In the genomic region with DNA sequence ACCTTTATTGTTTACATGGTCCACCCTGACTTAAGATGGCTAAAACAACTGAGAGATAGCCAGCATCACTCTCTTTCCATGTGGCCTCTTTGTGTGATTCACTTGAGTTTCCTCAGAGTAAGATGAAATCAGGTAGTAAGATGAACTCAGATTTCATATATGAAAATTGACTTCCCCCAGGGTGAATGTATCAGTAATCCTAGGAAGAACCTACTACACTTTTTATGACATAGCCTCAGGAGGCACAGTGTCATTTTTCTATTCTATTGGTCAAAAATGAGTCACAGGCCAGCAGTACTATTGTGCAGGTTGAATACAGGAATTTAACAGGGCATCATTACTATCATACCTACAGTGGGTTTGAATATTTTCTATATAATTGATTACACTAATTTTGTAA, we compare ENCODE assay signal across 27 cellular contexts. TPM values are rescaled to one million over a fixed set of nuclear protein-coding genes. Genes with fewer than 3 reads are reported as not detected.
"Had no signal": no experiment of that assay in that cellular context is flagged by ENCODE, and none has a peak within 500 bp of the region (broad histone marks: within the 10 kb centered on the region; RNA-seq: fewer than 3 reads in every experiment).

No MANE protein-coding gene starts in this region.

- H3K4me3 Mint-ChIP-seq: endodermal cell; naive thymus-derived CD4-positive, alpha-beta T cell; nephron progenitor cell; stimulated activated memory B cell treated with anti-CD40 and anti-IgM and Interleukin-4, amounts not matched to agents 10 μg/mL and 1 μg/mL and 100 μg/mL, for 72 hours had no signal

- H3K4me1 ChIP-seq: gastrocnemius medialis, heart right ventricle, parathyroid adenoma, prostate gland, upper lobe of left lung, uterus had no signal

- FAIRE-seq: endothelial cell of umbilical vein, kidney had no signal

- DNase-seq: effector CD4-positive, alpha-beta T cell; endodermal cell; gastrocnemius medialis; heart right ventricle; kidney; left colon; left ventricle myocardium superior; naive thymus-derived CD4-positive, alpha-beta T cell; nephron progenitor cell; retina; right lobe of liver; stimulated activated CD4-positive, alpha-beta T cell treated with anti-CD3 and anti-CD28 coated beads, Interleukin-4, amount 100 ng/mL, for 24 hours; upper lobe of left lung; uterus had no signal

- H3K4me1 Mint-ChIP-seq: endodermal cell; naive thymus-derived CD4-positive, alpha-beta T cell; nephron progenitor cell; stimulated activated memory B cell treated with anti-CD40 and anti-IgM and Interleukin-4, amounts not matched to agents 10 μg/mL and 1 μg/mL and 100 μg/mL, for 72 hours had no signal

- ATAC-seq: esophagus mucosa; gastrocnemius medialis; heart right ventricle; left ventricle myocardium superior; naive thymus-derived CD4-positive, alpha-beta T cell; right lobe of liver; stimulated activated memory B cell treated with anti-CD40 and anti-IgM and Interleukin-4, amounts not matched to agents 10 μg/mL and 1 μg/mL and 100 μg/mL, for 72 hours had no signal

- H3K9me3 ChIP-seq: gastrocnemius medialis, heart right ventricle, prostate gland, right lobe of liver, upper lobe of left lung, uterus had no signal

- H3K9me3 Mint-ChIP-seq: stimulated activated memory B cell treated with anti-CD40 and anti-IgM and Interleukin-4, amounts not matched to agents 10 μg/mL and 1 μg/mL and 100 μg/mL, for 72 hours had no signal

- H3K79me2 ChIP-seq: parathyroid adenoma had no signal

- H3K9ac ChIP-seq: parathyroid adenoma had no signal

- H2AFZ ChIP-seq: parathyroid adenoma had no signal

- H3K27me3 ChIP-seq: gastrocnemius medialis, heart right ventricle, right lobe of liver, upper lobe of left lung, uterus had no signal

- H3K4me3 ChIP-seq: coronary artery, gastrocnemius medialis, heart right ventricle, lung, prostate gland, right lobe of liver, upper lobe of left lung, uterus had no signal

- H3K27ac Mint-ChIP-seq: endodermal cell; naive thymus-derived CD4-positive, alpha-beta T cell; nephron progenitor cell; stimulated activated memory B cell treated with anti-CD40 and anti-IgM and Interleukin-4, amounts not matched to agents 10 μg/mL and 1 μg/mL and 100 μg/mL, for 72 hours had no signal

- H3K27me3 Mint-ChIP-seq: stimulated activated memory B cell treated with anti-CD40 and anti-IgM and Interleukin-4, amounts not matched to agents 10 μg/mL and 1 μg/mL and 100 μg/mL, for 72 hours had no signal

- H3K36me3 ChIP-seq: gastrocnemius medialis, heart right ventricle, prostate gland, right lobe of liver, upper lobe of left lung, uterus had no signal

- H3K27ac ChIP-seq: coronary artery, gastrocnemius medialis, heart right ventricle, parathyroid adenoma, prostate gland, upper lobe of left lung, uterus had no signal

RNA-seq across cellular contexts. Expression of gene SULT1E1, which starts 14.6 kb away (rescaled TPM):
- total RNA-seq: endodermal cell; fibroblast of lung; gastrocnemius medialis; heart right ventricle; left ventricle myocardium superior; mesenteric fat pad; mononuclear cell; naive thymus-derived CD4-positive, alpha-beta T cell; omental fat pad had no signal
- polyA plus RNA-seq: fibroblast of lung; heart right ventricle; naive thymus-derived CD4-positive, alpha-beta T cell had no signal

RNA-seq across cellular contexts. Expression of gene CSN1S1, which starts 56.4 kb away (rescaled TPM):
- total RNA-seq: chondrocyte; dermis microvascular lymphatic vessel endothelial cell; endodermal cell; endothelial cell of umbilical vein; esophagus mucosa; fibroblast of lung; gastrocnemius medialis; heart right ventricle; kidney; left colon; left ventricle myocardium superior; lung; mononuclear cell; naive thymus-derived CD4-positive, alpha-beta T cell; right lobe of liver; upper lobe of left lung; uterus had no signal
- polyA plus RNA-seq: endothelial cell of umbilical vein; fibroblast of lung; naive thymus-derived CD4-positive, alpha-beta T cell had no signal
